26 cellular contexts compared by ENCODE assay signal in genomic region chr12:46990211-46990610, GRCh38.
"Had no signal": no experiment of that assay in that cellular context is flagged by ENCODE, and none has a peak within 500 bp of the region (broad histone marks: within the 10 kb centered on the region; RNA-seq: fewer than 3 reads in every experiment).

No MANE protein-coding gene starts in this region.

- FAIRE-seq: colon, endometrium, endothelial cell of umbilical vein, frontal cortex had no signal

- ATAC-seq: effector memory CD8-positive, alpha-beta T cell; esophagus mucosa; foreskin keratinocyte; gastrocnemius medialis; gastroesophageal sphincter; heart left ventricle; heart right ventricle had no signal

- DNase-seq: colonic mucosa; cortex of kidney; dermis blood vessel endothelial cell; dorsolateral prefrontal cortex; effector CD4-positive, alpha-beta T cell; effector CD8-positive, alpha-beta T cell; effector memory CD4-positive, alpha-beta T cell; effector memory CD8-positive, alpha-beta T cell; endodermal cell; erythroblast; esophagus squamous epithelium; foreskin fibroblast; foreskin keratinocyte; foreskin melanocyte; gastrocnemius medialis; glutamatergic neuron; head of caudate nucleus; heart left ventricle; heart right ventricle had no signal

- H3K27me3 Mint-ChIP-seq: dendritic cell treated with granulocyte-macrophage colony-stimulating factor and Interleukin-4, amounts not matched to agents 40 ng/mL and 50 ng/mL, for 4 days had no signal

- H3K4me3 Mint-ChIP-seq: dendritic cell treated with granulocyte-macrophage colony-stimulating factor and Interleukin-4, amounts not matched to agents 40 ng/mL and 50 ng/mL, for 4 days; effector memory CD8-positive, alpha-beta T cell; endodermal cell had no signal

- H3K9me3 Mint-ChIP-seq: effector memory CD8-positive, alpha-beta T cell had no signal

- H3K27ac Mint-ChIP-seq: dendritic cell treated with granulocyte-macrophage colony-stimulating factor and Interleukin-4, amounts not matched to agents 40 ng/mL and 50 ng/mL, for 4 days; effector memory CD8-positive, alpha-beta T cell; endodermal cell had no signal
